8 cellular contexts compared by ENCODE assay signal in the genomic region with DNA sequence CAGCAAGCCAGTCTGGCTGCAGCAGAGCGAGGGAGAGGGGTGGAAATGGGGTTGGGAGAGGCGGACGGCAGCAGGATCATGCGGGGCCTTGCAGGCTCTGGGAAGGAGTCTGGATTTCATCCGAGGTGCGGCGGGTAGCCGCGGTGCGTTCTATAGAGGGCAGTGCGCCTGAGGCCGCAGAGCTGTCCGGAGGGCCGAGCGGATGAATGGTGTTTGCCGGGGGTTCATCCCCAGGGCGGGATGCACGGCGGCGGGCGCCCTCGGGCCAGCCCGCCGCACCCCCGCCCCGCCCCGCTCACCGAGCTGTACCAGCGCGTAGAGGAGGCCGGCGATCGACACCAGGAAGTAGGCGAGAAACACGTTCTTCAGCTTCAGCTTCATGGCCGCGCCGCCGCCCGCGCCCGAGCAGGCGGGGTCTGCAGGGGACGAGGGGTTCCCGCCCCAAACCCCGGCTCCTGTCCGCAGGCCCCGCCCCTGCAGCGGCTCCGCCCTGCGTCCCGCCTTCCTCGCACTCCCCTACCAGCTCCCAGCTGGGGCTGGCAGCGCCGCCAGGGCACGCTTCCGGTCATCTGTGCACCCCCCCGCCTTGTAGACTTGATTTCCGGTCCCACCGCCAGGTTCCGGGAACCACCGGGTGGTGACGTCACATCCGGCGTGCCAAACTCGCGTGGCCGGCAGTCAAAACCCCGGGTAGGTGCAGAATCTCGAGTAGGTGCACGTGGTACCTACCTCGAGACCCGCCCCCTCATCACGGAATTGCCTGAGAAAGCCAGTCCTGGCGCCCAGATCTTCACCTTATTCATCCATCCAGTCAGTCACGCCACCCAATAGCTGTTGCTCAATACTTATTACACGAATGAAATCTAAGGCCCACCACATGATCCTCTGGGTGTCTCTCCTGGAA. TPM values are rescaled to one million over a fixed set of nuclear protein-coding genes. Genes with fewer than 3 reads are reported as not detected.
DNase-seq lines count a peak whose midpoint lies in the region; ATAC-seq and TF ChIP-seq lines count a peak whose summit lies in the region.

A gene (minus strand): TSS at position 420 of the 904 bp plus-strand sequence. CDS start 39 bp downstream, at position 381.

- H3K4me1 ChIP-seq in DND-41 (ENCODE audit: insufficient read depth, low read length) (peaks cover 21% of the 10 kb centered on the region), GM23248 (ENCODE audit: insufficient read depth) (peaks cover 18% of the 10 kb centered on the region)

- peak within 1 kb of the TSS; percentile 96 for H3K27ac Mint-ChIP-seq in activated T-helper 1 cell treated with anti-CD3 and anti-CD28 coated beads, Interleukin-12 subunit alpha, Interleukin-12 subunit beta, Interleukin-2, Interleukin-4 antibody, amounts not matched to agents 30 ng/mL and 10 ng/mL and 1 ng/mL, durations not matched to agents 14 hours and 24 hours and 36 hours
- peak within 1 kb of the TSS; percentile 98 to 100 (median 98) for H3K27ac Mint-ChIP-seq in naive B cell
- H3K27ac Mint-ChIP-seq in stimulated activated memory B cell treated with anti-CD40 and anti-IgM and Interleukin-4, amounts not matched to agents 10 μg/mL and 1 μg/mL and 100 μg/mL, for 72 hours: peak within 1 kb of the TSS; percentile 90

- H3K4me2 ChIP-seq in DND-41 (ENCODE audit: insufficient read depth, low read length) (peak within 1 kb of the TSS; percentile 81), GM23248 (ENCODE audit: unreplicated experiment) (peak within 1 kb of the TSS; percentile 90)

- H3K36me3 Mint-ChIP-seq in activated T-helper 1 cell treated with anti-CD3 and anti-CD28 coated beads, Interleukin-12 subunit alpha, Interleukin-12 subunit beta, Interleukin-2, Interleukin-4 antibody, amounts not matched to agents 30 ng/mL and 10 ng/mL and 1 ng/mL, durations not matched to agents 14 hours and 24 hours and 36 hours (ENCODE audit: low read depth): peaks cover 35% of the 10 kb centered on the region
- H3K36me3 Mint-ChIP-seq in naive B cell: peaks cover 0 to 20% of the 10 kb centered on the region in 2 donors
- H3K36me3 Mint-ChIP-seq in stimulated activated memory B cell treated with anti-CD40 and anti-IgM and Interleukin-4, amounts not matched to agents 10 μg/mL and 1 μg/mL and 100 μg/mL, for 72 hours: peaks cover 24% of the 10 kb centered on the region

- peak within 1 kb of the TSS; percentile 74 for H3K27ac ChIP-seq in DND-41 (ENCODE audit: low read length)
- H3K27ac ChIP-seq in GM23248: peak within 1 kb of the TSS; percentile 98

- H3K27me3 Mint-ChIP-seq in activated T-helper 1 cell treated with anti-CD3 and anti-CD28 coated beads, Interleukin-12 subunit alpha, Interleukin-12 subunit beta, Interleukin-2, Interleukin-4 antibody, amounts not matched to agents 30 ng/mL and 10 ng/mL and 1 ng/mL, durations not matched to agents 14 hours and 24 hours and 36 hours (ENCODE audit: insufficient read depth): no peaks in the 10 kb centered on the region
- H3K27me3 Mint-ChIP-seq in naive B cell: no peaks in the 10 kb centered on the region
- H3K27me3 Mint-ChIP-seq in stimulated activated memory B cell treated with anti-CD40 and anti-IgM and Interleukin-4, amounts not matched to agents 10 μg/mL and 1 μg/mL and 100 μg/mL, for 72 hours: no peaks in the 10 kb centered on the region

- H3K4me1 Mint-ChIP-seq in activated T-helper 1 cell treated with anti-CD3 and anti-CD28 coated beads, Interleukin-12 subunit alpha, Interleukin-12 subunit beta, Interleukin-2, Interleukin-4 antibody, amounts not matched to agents 30 ng/mL and 10 ng/mL and 1 ng/mL, durations not matched to agents 14 hours and 24 hours and 36 hours (ENCODE audit: low read depth): peaks cover 25% of the 10 kb centered on the region
- H3K4me1 Mint-ChIP-seq in naive B cell: peaks cover 19 to 31% (median 20%) of the 10 kb centered on the region in 3 donors
- peaks cover 16% of the 10 kb centered on the region for H3K4me1 Mint-ChIP-seq in stimulated activated memory B cell treated with anti-CD40 and anti-IgM and Interleukin-4, amounts not matched to agents 10 μg/mL and 1 μg/mL and 100 μg/mL, for 72 hours

- TF ChIP-seq CTCF in DND-41 (IDR thresholded peaks at IDR 0.05; ENCODE audit: borderline replicate concordance, extremely low read depth, low read length, poor library complexity, severe bottlenecking): peak; percentile 2

- H3K4me3 ChIP-seq in DND-41 (ENCODE audit: low read depth in 1 of 2, low read length in 2 of 2): peak within 1 kb of the TSS; percentile 56 to 77
- H3K4me3 ChIP-seq in GM23248: peak within 1 kb of the TSS; percentile 90

- no peaks in the 10 kb centered on the region for H3K9me2 ChIP-seq in GM23248 (ENCODE audit: insufficient read depth)

- ATAC-seq in DND-41 (ENCODE audit: insufficient read depth, low read depth) (peak; percentile 85), naive B cell (ENCODE audit: low read depth in 2 of 2) (peak; percentile 85 to 86)
- ATAC-seq in stimulated activated memory B cell treated with anti-CD40 and anti-IgM and Interleukin-4, amounts not matched to agents 10 μg/mL and 1 μg/mL and 100 μg/mL, for 72 hours: peak; percentile 99

- no peaks in the 10 kb centered on the region for H3K9me3 ChIP-seq in DND-41 (ENCODE audit: insufficient read depth, low read length, severe bottlenecking)
- H3K9me3 ChIP-seq in GM23248 (ENCODE audit: low read depth): no peaks in the 10 kb centered on the region

- intact Hi-C loops in activated T-helper 1 cell treated with anti-CD3 and anti-CD28 coated beads, Interleukin-12 subunit alpha, Interleukin-12 subunit beta, Interleukin-2, Interleukin-4 antibody, amounts not matched to agents 30 ng/mL and 10 ng/mL and 1 ng/mL, durations not matched to agents 14 hours and 24 hours and 36 hours (cut with micrococcal nuclease): loop anchor here (1.0 to 5.0 kb wide), 8 partner anchors 10 to 220 kb away; a partner anchor contains a TSS

- H3F3A ChIP-seq in GM23248 (ENCODE audit: insufficient read depth): peaks cover 57% of the 10 kb centered on the region

- H2AFZ ChIP-seq in DND-41 (ENCODE audit: low read depth, low read length) (peak within 1 kb of the TSS; percentile 65), GM23248 (peak within 1 kb of the TSS; percentile 84)

- H3K27me3 ChIP-seq in DND-41 (ENCODE audit: insufficient read depth, low read length, poor library complexity) (no peaks in the 10 kb centered on the region), GM23248 (replicated peaks; ENCODE audit: insufficient read depth) (no peaks in the 10 kb centered on the region)

- WGBS in GM23248 (ENCODE audit: low coverage in 1 of 2, low lambda C conversion rate in 2 of 2, missing lambda C conversion rate in 2 of 2), 2 experiments: 2 to 3% methylated on average over 58 to 65 of the region's 77 CpGs

- H3K9ac ChIP-seq in DND-41 (ENCODE audit: low read depth, low read length): peak within 1 kb of the TSS; percentile 89
- peak within 1 kb of the TSS; percentile 81 for H3K9ac ChIP-seq in GM23248

- H3K79me2 ChIP-seq in DND-41 (ENCODE audit: insufficient read depth, low read length) (peaks cover 19% of the 10 kb centered on the region), GM23248 (ENCODE audit: insufficient read depth) (peaks cover 29% of the 10 kb centered on the region)

- in situ Hi-C loops in GM23248 (cut with MboI): no loop called here

- peaks cover 28% of the 10 kb centered on the region for H3K36me3 ChIP-seq in DND-41 (ENCODE audit: insufficient read depth, low read length)
- H3K36me3 ChIP-seq in GM23248 (ENCODE audit: low read depth): peaks cover 12% of the 10 kb centered on the region; the same call in 1 of the 2 replicates

- no peaks in the 10 kb centered on the region for H3K9me3 Mint-ChIP-seq in activated T-helper 1 cell treated with anti-CD3 and anti-CD28 coated beads, Interleukin-12 subunit alpha, Interleukin-12 subunit beta, Interleukin-2, Interleukin-4 antibody, amounts not matched to agents 30 ng/mL and 10 ng/mL and 1 ng/mL, durations not matched to agents 14 hours and 24 hours and 36 hours
- no peaks in the 10 kb centered on the region for H3K9me3 Mint-ChIP-seq in naive B cell
- H3K9me3 Mint-ChIP-seq in stimulated activated memory B cell treated with anti-CD40 and anti-IgM and Interleukin-4, amounts not matched to agents 10 μg/mL and 1 μg/mL and 100 μg/mL, for 72 hours: no peaks in the 10 kb centered on the region

- H4K20me1 ChIP-seq in DND-41 (ENCODE audit: insufficient read depth, low read length): no peaks in the 10 kb centered on the region
- H4K20me1 ChIP-seq in GM23248 (ENCODE audit: insufficient read depth): no peaks in the 10 kb centered on the region

- peak; percentile 91 for DNase-seq in DND-41
- peak; percentile 99 for DNase-seq in GM23248
- DNase-seq in Kasumi-1 (lab: John Stamatoyannopoulos, UW): peak; percentile 87 to 89
- DNase-seq in RPMI7951 (ENCODE audit: low read depth): peak; percentile 98
- peak; percentile 96 for DNase-seq in activated T-helper 1 cell treated with anti-CD3 and anti-CD28 coated beads, Interleukin-12 subunit alpha, Interleukin-12 subunit beta, Interleukin-2, Interleukin-4 antibody, amounts not matched to agents 30 ng/mL and 10 ng/mL and 1 ng/mL, durations not matched to agents 14 hours and 24 hours and 36 hours (ENCODE audit: low spot score)
- peak; percentile 99 for DNase-seq in fibroblast of gingiva (ENCODE audit: low read depth)
- DNase-seq in naive B cell: peak; percentile 98

- H3K4me3 Mint-ChIP-seq in activated T-helper 1 cell treated with anti-CD3 and anti-CD28 coated beads, Interleukin-12 subunit alpha, Interleukin-12 subunit beta, Interleukin-2, Interleukin-4 antibody, amounts not matched to agents 30 ng/mL and 10 ng/mL and 1 ng/mL, durations not matched to agents 14 hours and 24 hours and 36 hours: peak within 1 kb of the TSS; percentile 95
- H3K4me3 Mint-ChIP-seq in naive B cell: peak within 1 kb of the TSS; percentile 91 to 98 (median 95)
- peak within 1 kb of the TSS; percentile 93 for H3K4me3 Mint-ChIP-seq in stimulated activated memory B cell treated with anti-CD40 and anti-IgM and Interleukin-4, amounts not matched to agents 10 μg/mL and 1 μg/mL and 100 μg/mL, for 72 hours

RNA-seq across cellular contexts. Expression of the gene that starts here (rescaled TPM):
- 32.1 and 35.6 TPM in 2 replicates for total RNA-seq in GM23248 (2014; rRNA removed; shearing (Covaris generic))
- 44.2 and 46.7 TPM in 2 replicates for polyA plus RNA-seq in GM23248 (2016; fragmentation: Nextera tagmentation; extraction: Ambion mirVana)
- 23.3 and 27.1 TPM in 2 replicates for total RNA-seq in RPMI7951 (2014; rRNA removed; shearing (Covaris generic))
- total RNA-seq in activated T-helper 1 cell treated with anti-CD3 and anti-CD28 coated beads, Interleukin-12 subunit alpha, Interleukin-12 subunit beta, Interleukin-2, Interleukin-4 antibody, amounts not matched to agents 30 ng/mL and 10 ng/mL and 1 ng/mL, durations not matched to agents 14 hours and 24 hours and 36 hours: 93.8 and 94.3 TPM in 2 replicates
- polyA plus RNA-seq in naive B cell (ENCODE audit: low read depth in 6 of 6): 10 to 100 TPM; 26.1 to 43.9 (median 30.8) TPM

Comparison
In these comparisons a context has a peak if more than half of its experiments do, and no peak if none do; other contexts are left out.
1. Peak in every context shown above with its lines: DNase-seq, ATAC-seq, H3K4me3 ChIP-seq and H3K27ac ChIP-seq.